ENCODE assay signal across 1 cellular context in the genomic region with DNA sequence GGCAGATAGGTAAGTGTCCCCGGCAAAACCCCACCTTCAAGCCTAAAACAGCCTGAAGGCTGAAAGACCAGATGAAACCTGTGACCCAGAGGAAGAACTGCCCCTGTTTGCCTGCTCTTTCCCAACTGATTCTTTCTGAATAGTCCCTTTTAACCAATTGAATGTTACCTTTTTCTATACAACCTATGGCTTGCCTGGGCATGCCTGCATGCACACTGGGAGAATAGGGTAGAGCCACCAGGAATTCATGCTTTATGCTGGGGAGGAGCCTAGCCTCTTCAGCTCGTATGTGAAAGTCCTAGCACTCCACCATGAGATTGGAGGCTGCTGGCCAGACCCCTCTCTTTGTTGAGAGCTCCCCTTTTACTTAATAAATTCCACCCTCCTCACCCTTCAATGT.
TF ChIP-seq lines count a peak whose summit lies in the region.

No MANE protein-coding gene starts in this region.

TF ChIP-seq in H1, 55 proteins besides CTCF, POLR2A, EP300 and RAD21 (continued from another document):
- TF ChIP-seq ATF2 (IDR thresholded peaks at IDR 0.05; ENCODE audit: low read length) (no peak), CTBP2 (IDR thresholded peaks at IDR 0.05; ENCODE audit: borderline replicate concordance, insufficient read depth, insufficient read length, low read length) (no peak), TAF7 (optimal IDR thresholded peaks at IDR 0.05; ENCODE audit: borderline replicate concordance, low read depth, low read length) (no peak), SUZ12 (IDR thresholded peaks at IDR 0.05; ENCODE audit: low read length) (no peak), PHF8 (conservative IDR thresholded peaks at IDR 0.05; ENCODE audit: low read depth, low read length) (no peak), FOSL1 (IDR thresholded peaks at IDR 0.05; ENCODE audit: insufficient read depth, low read depth, low read length) (no peak), RXRA (IDR thresholded peaks at IDR 0.05; ENCODE audit: insufficient read depth, low read depth, low read length) (no peak), GABPA (IDR thresholded peaks at IDR 0.05; ENCODE audit: borderline replicate concordance, insufficient read depth, low read length) (no peak), SIX5 (IDR thresholded peaks at IDR 0.05; ENCODE audit: low read depth, low read length) (no peak), SP1 (IDR thresholded peaks at IDR 0.05; ENCODE audit: low read depth, low read length) (no peak)
